8 cellular contexts compared by ENCODE assay signal in the genomic region with DNA sequence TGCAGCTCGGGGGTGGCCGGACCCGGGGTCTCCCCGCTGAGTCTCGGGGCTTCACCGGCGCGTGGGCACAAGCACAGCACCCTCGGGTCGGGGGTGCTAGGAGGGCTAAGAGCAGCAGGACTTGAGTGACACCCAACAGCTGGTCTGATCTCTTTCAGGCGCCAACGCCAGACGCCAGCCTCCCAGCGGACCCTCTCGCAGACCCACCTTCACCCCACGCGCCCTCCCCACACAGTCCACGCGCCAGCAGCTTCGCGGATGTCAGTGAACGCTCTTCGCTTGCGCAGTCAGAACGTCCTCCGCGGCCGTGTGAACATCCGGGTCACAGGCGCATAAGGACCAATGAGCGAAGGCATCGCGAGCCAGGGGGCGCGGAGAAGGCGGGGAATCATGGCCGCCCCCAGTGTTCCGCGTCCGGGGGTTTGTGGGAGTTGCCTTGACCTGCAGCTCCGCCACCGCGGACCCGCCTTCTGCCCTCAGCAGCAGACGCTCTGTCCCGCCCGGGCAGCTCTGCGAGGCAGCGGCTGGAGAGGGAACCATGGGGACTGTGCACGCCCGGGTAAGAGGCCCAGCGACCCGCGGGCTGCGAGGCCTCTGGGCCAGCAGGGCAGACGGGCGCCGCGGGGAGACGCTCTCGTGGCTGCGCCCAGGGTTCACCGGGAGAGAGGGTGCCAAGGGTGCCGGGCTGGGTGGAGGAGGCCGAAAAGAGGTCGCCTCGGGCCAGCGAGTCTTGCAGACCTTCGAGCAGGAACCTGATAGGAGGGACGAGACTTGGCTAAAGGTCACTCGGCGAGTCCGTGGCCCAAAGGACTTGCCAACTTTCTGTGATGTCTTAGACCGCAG. TPM values are rescaled to one million over a fixed set of nuclear protein-coding genes. Genes with fewer than 3 reads are reported as not detected.
DNase-seq lines count a peak whose midpoint lies in the region; ATAC-seq and TF ChIP-seq lines count a peak whose summit lies in the region.

A gene (plus strand): TSS at position 403 of the 843 bp plus-strand sequence. CDS start 136 bp downstream, at position 539.

- WGBS in ovary, 3 donors = 0 to 1% (median 0%) methylated on average over 53 to 74 of the region's 74 CpGs
- 0 to 1% methylated on average over 23 to 52 of the region's 74 CpGs for WGBS in thyroid gland, 2 donors

- no peaks in the 10 kb centered on the region for H3F3A ChIP-seq in SU-DHL-6 (ENCODE audit: insufficient read depth)

- ATAC-seq in HG02571 (IDR thresholded peaks at IDR 0.05; ENCODE audit: unreplicated experiment) = peak; percentile 89
- peak; percentile 96 for ATAC-seq in activated naive CD8-positive, alpha-beta T cell treated with anti-CD3 and anti-CD28 coated beads, Interleukin-2, amount 10 ng/mL, durations not matched to agents 7 days and 5 days (ENCODE audit: low read depth)

- peaks cover 51% of the 10 kb centered on the region for H3K79me2 ChIP-seq in SU-DHL-6 (ENCODE audit: insufficient read depth, low read length)

- intact Hi-C loops in head of caudate nucleus (cut with DNase I) = loop anchor here (5.0 kb wide), 1 partner anchor 143 kb away; a partner anchor contains a TSS
- intact Hi-C loops in ovary (cut with DNase I) = no loop called here
- intact Hi-C loops in thyroid gland (cut with DNase I) = no loop called here

- no peaks in the 10 kb centered on the region for H3K9me3 Mint-ChIP-seq in activated naive CD8-positive, alpha-beta T cell treated with anti-CD3 and anti-CD28 coated beads, Interleukin-2, amount 10 ng/mL, durations not matched to agents 7 days and 5 days

- peak within 1 kb of the TSS; percentile 60 for H3K27ac ChIP-seq in SU-DHL-6 (ENCODE audit: low read depth, low read length)
- peak within 1 kb of the TSS in 1 of 2 donors; percentile 66 for H3K27ac ChIP-seq in ovary
- peak within 1 kb of the TSS in 2 of 3 donors; percentile 55 to 65 for H3K27ac ChIP-seq in thyroid gland

- peaks cover 9% of the 10 kb centered on the region for H3K4me1 ChIP-seq in ovary (ENCODE audit: insufficient read depth)
- peaks cover 10 to 26% of the 10 kb centered on the region in 2 donors for H3K4me1 ChIP-seq in thyroid gland

- H3K27ac Mint-ChIP-seq in activated naive CD8-positive, alpha-beta T cell treated with anti-CD3 and anti-CD28 coated beads, Interleukin-2, amount 10 ng/mL, durations not matched to agents 7 days and 5 days = peak within 1 kb of the TSS; percentile 98

- no peaks in the 10 kb centered on the region for H3K9me2 ChIP-seq in SU-DHL-6 (replicated peaks; ENCODE audit: insufficient read depth, low read length)

- H3K4me3 ChIP-seq in GM08714 (ENCODE audit: low read length) (peak within 1 kb of the TSS; percentile 95), SU-DHL-6 (ENCODE audit: insufficient read depth, low read length, poor library complexity, severe bottlenecking) (peak within 1 kb of the TSS; percentile 99), ovary (peak within 1 kb of the TSS; percentile 90), thyroid gland (replicated peaks in 1 of 3) (peak within 1 kb of the TSS; percentile 51 to 90 (median 82))

- POLR2A ChIA-PET in activated naive CD8-positive, alpha-beta T cell treated with anti-CD3 and anti-CD28 coated beads, Interleukin-2, amount 10 ng/mL, durations not matched to agents 7 days and 5 days (lab: Charles Lee) = interaction anchor here (0.6 to 2.0 kb wide), 11 partner anchors 10 to 712 kb away, joined by 3 to 9 read pairs (median 3); a partner anchor contains a TSS

- H3K4me1 Mint-ChIP-seq in activated naive CD8-positive, alpha-beta T cell treated with anti-CD3 and anti-CD28 coated beads, Interleukin-2, amount 10 ng/mL, durations not matched to agents 7 days and 5 days = peaks cover 20% of the 10 kb centered on the region

- peak within 1 kb of the TSS; percentile 69 for H2AFZ ChIP-seq in SU-DHL-6 (ENCODE audit: low read depth, low read length, severe bottlenecking)

- TF ChIP-seq EP300 in ovary (IDR thresholded peaks at IDR 0.05) = no peak

- no peaks in the 10 kb centered on the region for H3K36me3 ChIP-seq in SU-DHL-6 (ENCODE audit: low read length)
- H3K36me3 ChIP-seq in ovary = no peaks in the 10 kb centered on the region
- no peaks in the 10 kb centered on the region for H3K36me3 ChIP-seq in thyroid gland

- peak within 1 kb of the TSS; percentile 97 for H3K9ac ChIP-seq in SU-DHL-6 (ENCODE audit: low read length)

- no peak for TF ChIP-seq CTCF in SU-DHL-6 (IDR thresholded peaks at IDR 0.05; ENCODE audit: insufficient read depth, low read length, poor library complexity, severe bottlenecking)
- TF ChIP-seq CTCF in ovary (IDR thresholded peaks at IDR 0.05) = no peak
- TF ChIP-seq CTCF in thyroid gland (IDR thresholded peaks at IDR 0.05) = no peak

- DNase-seq in NCI-H1048 (lab: John Stamatoyannopoulos, UW) (peak; percentile 57), head of caudate nucleus (peak; percentile 91 to 98 (median 96)), ovary (peak; percentile 89 to 94 (median 90)), thyroid gland (peak; percentile 90 to 92)
- DNase-seq in activated naive CD8-positive, alpha-beta T cell treated with anti-CD3 and anti-CD28 coated beads, Interleukin-2, amount 10 ng/mL, durations not matched to agents 7 days and 5 days = peak; percentile 92

- H3K27me3 ChIP-seq in SU-DHL-6 (ENCODE audit: low read length) (no peaks in the 10 kb centered on the region), ovary (no peaks in the 10 kb centered on the region), thyroid gland (no peaks in the 10 kb centered on the region)

- H4K20me1 ChIP-seq in SU-DHL-6 (ENCODE audit: low read depth, low read length) = 0 out of 2 replicates have a peak, but pooled peaks cover 3% of the 10 kb centered on the region

- H3K9me3 ChIP-seq in SU-DHL-6 (ENCODE audit: insufficient read depth, low read length) (no peaks in the 10 kb centered on the region), ovary (no peaks in the 10 kb centered on the region), thyroid gland (no peaks in the 10 kb centered on the region)

- TF ChIP-seq POLR2A in ovary (IDR thresholded peaks at IDR 0.05) (peak; percentile 76), thyroid gland (IDR thresholded peaks at IDR 0.05) (peak in 1 of 2 donors; percentile 71)

- H3K4me2 ChIP-seq in SU-DHL-6 (ENCODE audit: low read depth, low read length, poor library complexity, severe bottlenecking) = peak within 1 kb of the TSS; percentile 76

- peak within 1 kb of the TSS; percentile 98 for H3K4me3 Mint-ChIP-seq in activated naive CD8-positive, alpha-beta T cell treated with anti-CD3 and anti-CD28 coated beads, Interleukin-2, amount 10 ng/mL, durations not matched to agents 7 days and 5 days

- H3K27me3 Mint-ChIP-seq in activated naive CD8-positive, alpha-beta T cell treated with anti-CD3 and anti-CD28 coated beads, Interleukin-2, amount 10 ng/mL, durations not matched to agents 7 days and 5 days = no peaks in the 10 kb centered on the region

- no peaks in the 10 kb centered on the region for H3K36me3 Mint-ChIP-seq in activated naive CD8-positive, alpha-beta T cell treated with anti-CD3 and anti-CD28 coated beads, Interleukin-2, amount 10 ng/mL, durations not matched to agents 7 days and 5 days

RNA-seq across cellular contexts. Expression of the gene that starts here (rescaled TPM):
- total RNA-seq in activated naive CD8-positive, alpha-beta T cell treated with anti-CD3 and anti-CD28 coated beads, Interleukin-2, amount 10 ng/mL, durations not matched to agents 7 days and 5 days = 10 to 100 TPM; 42.1 to 43.8 TPM
- 10 to 100 TPM; 18.0 to 47.3 (median 42.4) TPM for total RNA-seq in ovary
- polyA plus RNA-seq in ovary = 10 to 100 TPM; 34.4 to 60.2 TPM
- total RNA-seq in thyroid gland = 10 to 100 TPM; 31.9 to 38.3 (median 32.1) TPM
